1 cellular context compared by ENCODE assay signal in genomic region chr2:237892936-237893595, GRCh38.
TF ChIP-seq lines count a peak whose summit lies in the region.

No MANE protein-coding gene starts in this region.

TF ChIP-seq in PFSK-1, 5 proteins besides CTCF, POLR2A, EP300 and RAD21 (continued from another document):
- TF ChIP-seq, protein P1, sequence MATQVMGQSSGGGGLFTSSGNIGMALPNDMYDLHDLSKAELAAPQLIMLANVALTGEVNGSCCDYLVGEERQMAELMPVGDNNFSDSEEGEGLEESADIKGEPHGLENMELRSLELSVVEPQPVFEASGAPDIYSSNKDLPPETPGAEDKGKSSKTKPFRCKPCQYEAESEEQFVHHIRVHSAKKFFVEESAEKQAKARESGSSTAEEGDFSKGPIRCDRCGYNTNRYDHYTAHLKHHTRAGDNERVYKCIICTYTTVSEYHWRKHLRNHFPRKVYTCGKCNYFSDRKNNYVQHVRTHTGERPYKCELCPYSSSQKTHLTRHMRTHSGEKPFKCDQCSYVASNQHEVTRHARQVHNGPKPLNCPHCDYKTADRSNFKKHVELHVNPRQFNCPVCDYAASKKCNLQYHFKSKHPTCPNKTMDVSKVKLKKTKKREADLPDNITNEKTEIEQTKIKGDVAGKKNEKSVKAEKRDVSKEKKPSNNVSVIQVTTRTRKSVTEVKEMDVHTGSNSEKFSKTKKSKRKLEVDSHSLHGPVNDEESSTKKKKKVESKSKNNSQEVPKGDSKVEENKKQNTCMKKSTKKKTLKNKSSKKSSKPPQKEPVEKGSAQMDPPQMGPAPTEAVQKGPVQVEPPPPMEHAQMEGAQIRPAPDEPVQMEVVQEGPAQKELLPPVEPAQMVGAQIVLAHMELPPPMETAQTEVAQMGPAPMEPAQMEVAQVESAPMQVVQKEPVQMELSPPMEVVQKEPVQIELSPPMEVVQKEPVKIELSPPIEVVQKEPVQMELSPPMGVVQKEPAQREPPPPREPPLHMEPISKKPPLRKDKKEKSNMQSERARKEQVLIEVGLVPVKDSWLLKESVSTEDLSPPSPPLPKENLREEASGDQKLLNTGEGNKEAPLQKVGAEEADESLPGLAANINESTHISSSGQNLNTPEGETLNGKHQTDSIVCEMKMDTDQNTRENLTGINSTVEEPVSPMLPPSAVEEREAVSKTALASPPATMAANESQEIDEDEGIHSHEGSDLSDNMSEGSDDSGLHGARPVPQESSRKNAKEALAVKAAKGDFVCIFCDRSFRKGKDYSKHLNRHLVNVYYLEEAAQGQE (IDR thresholded peaks at IDR 0.05; ENCODE audit: insufficient read depth in 1 of 2, low read depth in 2 of 2, low read length in 2 of 2), result no peak
